ENCODE assay signal across 1 cellular context in genomic region chr17:55734128-55734781, GRCh38.
TF ChIP-seq lines count a peak whose summit lies in the region.

No MANE protein-coding gene starts in this region.

TF ChIP-seq in GM23338, 12 proteins besides CTCF, POLR2A, EP300 and RAD21 (continued from another document):
- no peak for TF ChIP-seq REST (IDR thresholded peaks at IDR 0.05; ENCODE audit: unreplicated experiment)
- TF ChIP-seq, protein P1, sequence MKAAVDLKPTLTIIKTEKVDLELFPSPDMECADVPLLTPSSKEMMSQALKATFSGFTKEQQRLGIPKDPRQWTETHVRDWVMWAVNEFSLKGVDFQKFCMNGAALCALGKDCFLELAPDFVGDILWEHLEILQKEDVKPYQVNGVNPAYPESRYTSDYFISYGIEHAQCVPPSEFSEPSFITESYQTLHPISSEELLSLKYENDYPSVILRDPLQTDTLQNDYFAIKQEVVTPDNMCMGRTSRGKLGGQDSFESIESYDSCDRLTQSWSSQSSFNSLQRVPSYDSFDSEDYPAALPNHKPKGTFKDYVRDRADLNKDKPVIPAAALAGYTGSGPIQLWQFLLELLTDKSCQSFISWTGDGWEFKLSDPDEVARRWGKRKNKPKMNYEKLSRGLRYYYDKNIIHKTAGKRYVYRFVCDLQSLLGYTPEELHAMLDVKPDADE (IDR thresholded peaks at IDR 0.05), result no peak
- no peak for TF ChIP-seq EZH2 (IDR thresholded peaks at IDR 0.05; ENCODE audit: low read depth, unreplicated experiment)
- TF ChIP-seq CREB1 (CRISPR knock-in tag; IDR thresholded peaks at IDR 0.05; ENCODE audit: low read depth), result no peak
- no peak for TF ChIP-seq ZNF114 (CRISPR knock-in tag; IDR thresholded peaks at IDR 0.05)
- TF ChIP-seq ZNF462 (CRISPR knock-in tag; IDR thresholded peaks at IDR 0.05), result no peak
